26 cellular contexts compared by ENCODE assay signal in genomic region chr10:94208315-94208714, GRCh38.
"Had no signal": no experiment of that assay in that cellular context is flagged by ENCODE, and none has a peak within 500 bp of the region (broad histone marks: within the 10 kb centered on the region; RNA-seq: fewer than 3 reads in every experiment).

No MANE protein-coding gene starts in this region.

- FAIRE-seq: islet of Langerhans, kidney, pancreas, small intestine had no signal

- H3K36me3 Mint-ChIP-seq: immature natural killer cell; naive thymus-derived CD8-positive, alpha-beta T cell; stimulated activated effector memory CD8-positive, alpha-beta T cell treated with anti-CD3 and anti-CD28 coated beads, Interleukin-12 subunit alpha, Interleukin-12 subunit beta, amount 100 ng/mL, for 72 hours had no signal

- H3K27ac Mint-ChIP-seq: immature natural killer cell; naive thymus-derived CD8-positive, alpha-beta T cell; nephron progenitor cell; stimulated activated effector memory CD8-positive, alpha-beta T cell treated with anti-CD3 and anti-CD28 coated beads, Interleukin-12 subunit alpha, Interleukin-12 subunit beta, amount 100 ng/mL, for 72 hours; stimulated activated naive CD8-positive, alpha-beta T cell treated with anti-CD3 and anti-CD28 coated beads, Interleukin-15, Interleukin-2, amounts not matched to agents 100 ng/mL and 50 ng/mL, for 24 hours had no signal

- H3K4me3 ChIP-seq: left lung, lower lobe of right lung, pancreas, prostate gland, sigmoid colon, spleen, transverse colon, upper lobe of left lung had no signal

- DNase-seq: hypothalamus; immature natural killer cell; kidney; left colon; left lung; lower lobe of right lung; mammary epithelial cell; mesenchymal stem cell; naive thymus-derived CD8-positive, alpha-beta T cell; nephron progenitor cell; pancreas; posterior cingulate gyrus; retina; right cardiac atrium; sigmoid colon; small intestine; spleen; stimulated activated CD4-positive, alpha-beta T cell treated with anti-CD3 and anti-CD28 coated beads, Interleukin-4, amount 100 ng/mL, for 24 hours; stimulated activated naive CD4-positive, alpha-beta T cell; substantia nigra; transverse colon; upper lobe of left lung had no signal

- H3K27me3 ChIP-seq: left lung, pancreas, sigmoid colon, spleen, transverse colon, upper lobe of left lung had no signal

- ATAC-seq: left colon; left lung; lower lobe of right lung; naive thymus-derived CD8-positive, alpha-beta T cell; pancreas; right cardiac atrium; stimulated activated effector memory CD8-positive, alpha-beta T cell treated with anti-CD3 and anti-CD28 coated beads, Interleukin-12 subunit alpha, Interleukin-12 subunit beta, amount 100 ng/mL, for 72 hours had no signal

- H3K4me3 Mint-ChIP-seq: immature natural killer cell; naive thymus-derived CD8-positive, alpha-beta T cell; nephron progenitor cell; stimulated activated effector memory CD8-positive, alpha-beta T cell treated with anti-CD3 and anti-CD28 coated beads, Interleukin-12 subunit alpha, Interleukin-12 subunit beta, amount 100 ng/mL, for 72 hours; stimulated activated naive CD8-positive, alpha-beta T cell treated with anti-CD3 and anti-CD28 coated beads, Interleukin-15, Interleukin-2, amounts not matched to agents 100 ng/mL and 50 ng/mL, for 24 hours had no signal

- H3K27ac ChIP-seq: left lung, lower lobe of right lung, pancreas, prostate gland, sigmoid colon, spleen, transverse colon, upper lobe of left lung had no signal

- H3K9me3 ChIP-seq: left lung, lower lobe of right lung, pancreas, prostate gland, sigmoid colon, spleen, transverse colon, upper lobe of left lung had no signal

- H3K36me3 ChIP-seq: left lung, lower lobe of right lung, pancreas, prostate gland, sigmoid colon, spleen, transverse colon, upper lobe of left lung had no signal

- H3K9me3 Mint-ChIP-seq: immature natural killer cell; nephron progenitor cell; stimulated activated naive CD8-positive, alpha-beta T cell treated with anti-CD3 and anti-CD28 coated beads, Interleukin-15, Interleukin-2, amounts not matched to agents 100 ng/mL and 50 ng/mL, for 24 hours had no signal

- H3K4me1 ChIP-seq: left lung, prostate gland, transverse colon had no signal
